Comparison of ENCODE assay signal across 8 cellular contexts in genomic region chr4:81913427-81913878, GRCh38.
DNase-seq lines count a peak whose midpoint lies in the region; ATAC-seq and TF ChIP-seq lines count a peak whose summit lies in the region.

No MANE protein-coding gene starts in this region.

- H3K36me3 ChIP-seq in OCI-LY3 (replicated peaks; ENCODE audit: low read depth, low read length) (no peaks in the 10 kb centered on the region), gastrocnemius medialis (no peaks in the 10 kb centered on the region)

- H3K4me2 ChIP-seq in OCI-LY3 (ENCODE audit: low read length): peak overlapping the region; percentile 61

- TF ChIP-seq CTCF in AG10803 (conservative IDR thresholded peaks at IDR 0.05; ENCODE audit: low read length) (peak; percentile 61), OCI-LY3 (IDR thresholded peaks at IDR 0.05; ENCODE audit: low read depth, low read length) (peak; percentile 79), gastrocnemius medialis (IDR thresholded peaks at IDR 0.05 in 4 of 5, conservative IDR thresholded peaks at IDR 0.05 in 1 of 5) (peak in 3 of 5 experiments; percentile 23 to 45 (median 28))

- H3K27me3 Mint-ChIP-seq in activated T-cell treated with anti-CD3 and anti-CD28 coated beads, Interleukin-2, amount 50 U/mL, for 24 hours: peaks cover 12% of the 10 kb centered on the region

- peak overlapping the region; percentile 19; the same call in 1 of the 2 replicates for H3K9ac ChIP-seq in OCI-LY3 (ENCODE audit: low read length)

- H2AFZ ChIP-seq in OCI-LY3 (ENCODE audit: low read depth, low read length): peak overlapping the region; percentile 19

- no peaks in the 10 kb centered on the region for H3K36me3 Mint-ChIP-seq in activated T-cell treated with anti-CD3 and anti-CD28 coated beads, Interleukin-2, amount 50 U/mL, for 24 hours (ENCODE audit: low read depth)

- H3K4me3 ChIP-seq in AG10803 (ENCODE audit: low read length) (no peak overlapping the region), OCI-LY3 (ENCODE audit: low read length) (peak overlapping the region; percentile 53), gastrocnemius medialis (no peak overlapping the region)

- H3K27me3 ChIP-seq in OCI-LY3 (ENCODE audit: low read depth, low read length) (0 out of 2 replicates have a peak, but pooled peaks cover 12% of the 10 kb centered on the region), gastrocnemius medialis (no peaks in the 10 kb centered on the region)

- H3K27ac Mint-ChIP-seq in activated T-cell treated with anti-CD3 and anti-CD28 coated beads, Interleukin-2, amount 50 U/mL, for 24 hours: no peak overlapping the region

- H3K79me2 ChIP-seq in OCI-LY3 (ENCODE audit: low read length): no peaks in the 10 kb centered on the region

- peaks cover 6% of the 10 kb centered on the region for H3K4me1 Mint-ChIP-seq in activated T-cell treated with anti-CD3 and anti-CD28 coated beads, Interleukin-2, amount 50 U/mL, for 24 hours (ENCODE audit: low read depth)

- in situ Hi-C loops in gastrocnemius medialis (cut with MboI; ENCODE audit: low sequenced_read_pairs in 4 of 4): no loop called here

- no peaks in the 10 kb centered on the region for H3K9me3 Mint-ChIP-seq in activated T-cell treated with anti-CD3 and anti-CD28 coated beads, Interleukin-2, amount 50 U/mL, for 24 hours

- H3K27ac ChIP-seq in OCI-LY3 (ENCODE audit: low read length): no peak overlapping the region
- H3K27ac ChIP-seq in gastrocnemius medialis: no peak overlapping the region

- intact Hi-C loops in gastrocnemius medialis (cut with DNase I; ENCODE audit: low total_unique reads): no loop called here

- H3K9me3 ChIP-seq in OCI-LY3 (ENCODE audit: insufficient read depth, low read length): no peaks in the 10 kb centered on the region
- H3K9me3 ChIP-seq in gastrocnemius medialis: no peaks in the 10 kb centered on the region

- peaks cover 35% of the 10 kb centered on the region for H3K4me1 ChIP-seq in OCI-LY3 (ENCODE audit: low read length)
- H3K4me1 ChIP-seq in gastrocnemius medialis: no peaks in the 10 kb centered on the region

- DNase-seq in AG10803 (ENCODE audit: low read depth): peak; percentile 35
- DNase-seq in activated T-cell treated with anti-CD3 and anti-CD28 coated beads, Interleukin-2, amount 50 U/mL, for 24 hours: peak; percentile 54
- peak; percentile 23 for DNase-seq in globus pallidus (ENCODE audit: low spot score)
- DNase-seq in gastrocnemius medialis: no peak

- ATAC-seq in GM18520 (IDR thresholded peaks at IDR 0.05; ENCODE audit: unreplicated experiment) (peak; percentile 58), HG03066 (IDR thresholded peaks at IDR 0.05; ENCODE audit: low read depth, unreplicated experiment) (peak; percentile 73), gastrocnemius medialis (no peak), HG03571 (IDR thresholded peaks at IDR 0.05; ENCODE audit: unreplicated experiment) (no peak)

- no peak overlapping the region for H3K4me3 Mint-ChIP-seq in activated T-cell treated with anti-CD3 and anti-CD28 coated beads, Interleukin-2, amount 50 U/mL, for 24 hours

- no peaks in the 10 kb centered on the region for H4K20me1 ChIP-seq in OCI-LY3 (ENCODE audit: insufficient read depth, low read length)

- TF ChIP-seq POLR2A in gastrocnemius medialis (IDR thresholded peaks at IDR 0.05): no peak

Comparison
In these comparisons a context has a peak if more than half of its experiments do, and no peak if none do; other contexts are left out.
1. DNase-seq: peak in AG10803 (single experiment), activated T-cell treated with anti-CD3 and anti-CD28 coated beads, Interleukin-2, amount 50 U/mL, for 24 hours (single experiment) and globus pallidus (single experiment); none in gastrocnemius medialis (0 of 2).
2. CTCF ChIP-seq: peak in every context shown above with its lines; median percentile 79 in OCI-LY3; 61 in AG10803; 28 in gastrocnemius medialis.
3. ATAC-seq: peak in GM18520 (single experiment) and HG03066 (single experiment); none in gastrocnemius medialis (0 of 2) and HG03571 (single experiment).